In the genomic region with DNA sequence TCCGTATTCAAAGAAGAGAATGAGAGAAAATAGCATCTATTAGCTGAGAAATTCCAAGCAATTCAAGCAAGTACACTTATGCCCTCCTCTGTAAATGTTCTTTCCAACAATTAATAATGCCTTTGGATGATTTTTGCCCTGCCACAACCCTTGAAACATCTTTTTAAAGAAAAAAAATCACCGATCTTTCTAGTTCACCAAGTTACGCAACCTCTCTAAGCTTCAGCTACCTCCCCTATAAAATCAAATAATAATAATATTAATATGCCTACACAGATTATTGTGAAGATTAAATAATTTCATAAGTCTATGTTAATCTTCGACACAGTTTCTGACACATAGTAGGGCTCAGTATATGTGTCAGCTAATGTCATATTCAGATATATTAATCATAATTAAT, we compare ENCODE assay signal across 30 cellular contexts. TPM values are rescaled to one million over a fixed set of nuclear protein-coding genes. Genes with fewer than 3 reads are reported as not detected.
"Had no signal": no experiment of that assay in that cellular context is flagged by ENCODE, and none has a peak within 500 bp of the region (broad histone marks: within the 10 kb centered on the region; RNA-seq: fewer than 3 reads in every experiment).

No MANE protein-coding gene starts in this region.

- H3K9me3 Mint-ChIP-seq: dendritic cell treated with granulocyte-macrophage colony-stimulating factor and Interleukin-4, amounts not matched to agents 40 ng/mL and 50 ng/mL, for 4 days; effector memory CD8-positive, alpha-beta T cell; endodermal cell; mesothelial cell of epicardium; naive B cell had no signal

- H3K27me3 Mint-ChIP-seq: dendritic cell treated with granulocyte-macrophage colony-stimulating factor and Interleukin-4, amounts not matched to agents 40 ng/mL and 50 ng/mL, for 4 days; effector memory CD8-positive, alpha-beta T cell; naive B cell had no signal

- H3K9me3 ChIP-seq: colonic mucosa, esophagus squamous epithelium, gastrocnemius medialis, heart right ventricle, left lung, lower lobe of right lung, mucosa of descending colon had no signal

- H3K27me3 ChIP-seq: colonic mucosa, esophagus squamous epithelium, gastrocnemius medialis, heart right ventricle, left lung had no signal

- H3K27ac ChIP-seq: colonic mucosa, epithelial cell of prostate, esophagus squamous epithelium, gastrocnemius medialis, heart right ventricle, left lung, lower lobe of right lung had no signal

- H3K36me3 Mint-ChIP-seq: naive B cell had no signal

- DNase-seq: colonic mucosa; cortex of kidney; effector CD8-positive, alpha-beta T cell; effector memory CD8-positive, alpha-beta T cell; endodermal cell; erythroblast; esophagus squamous epithelium; foreskin fibroblast; foreskin melanocyte; gastrocnemius medialis; glutamatergic neuron; head of caudate nucleus; heart right ventricle; hippocampal formation; left cardiac atrium; left lung; left ventricle myocardium superior; lower lobe of right lung; mesenchymal stem cell; mucosa of descending colon; naive B cell had no signal

- H3K4me3 Mint-ChIP-seq: dendritic cell treated with granulocyte-macrophage colony-stimulating factor and Interleukin-4, amounts not matched to agents 40 ng/mL and 50 ng/mL, for 4 days; effector memory CD8-positive, alpha-beta T cell; endodermal cell; mesothelial cell of epicardium; naive B cell had no signal

- ATAC-seq: effector memory CD8-positive, alpha-beta T cell; esophagus mucosa; gastrocnemius medialis; heart right ventricle; left cardiac atrium; left lung; left ventricle myocardium superior; lower lobe of right lung; mucosa of descending colon had no signal

- H3K4me1 ChIP-seq: colonic mucosa, esophagus squamous epithelium, gastrocnemius medialis, heart right ventricle, lower lobe of right lung had no signal

- H3K27ac Mint-ChIP-seq: dendritic cell treated with granulocyte-macrophage colony-stimulating factor and Interleukin-4, amounts not matched to agents 40 ng/mL and 50 ng/mL, for 4 days; effector memory CD8-positive, alpha-beta T cell; endodermal cell; mesothelial cell of epicardium; naive B cell had no signal

- H3K4me3 ChIP-seq: colonic mucosa, esophagus squamous epithelium, gastrocnemius medialis, heart right ventricle, left lung, lower lobe of right lung, mucosa of descending colon had no signal

- H3K36me3 ChIP-seq: colonic mucosa, esophagus squamous epithelium, gastrocnemius medialis, heart right ventricle, left lung, lower lobe of right lung had no signal

- FAIRE-seq: endometrium, islet of Langerhans, keratinocyte had no signal

- H3K4me1 Mint-ChIP-seq: mesothelial cell of epicardium, naive B cell had no signal

RNA-seq across cellular contexts. Expression of a gene that starts 19.1 kb away (rescaled TPM):
- total RNA-seq: gastrocnemius medialis, lower leg skin, myocyte had no signal
